In genomic region chr14:74846968-74847549, GRCh38 we compare ENCODE assay signal across 20 cellular contexts. TPM values are rescaled to one million over a fixed set of nuclear protein-coding genes. Genes with fewer than 3 reads are reported as not detected.
A peak's percentile ranks its signal among the peaks of the same experiment; 100 is the strongest.
DNase-seq lines count a peak whose midpoint lies in the region; ATAC-seq and TF ChIP-seq lines count a peak whose summit lies in the region.
"Had no signal": no experiment of that assay in that cellular context is flagged by ENCODE, and none has a peak within 500 bp of the region (broad histone marks: within the 10 kb centered on the region; RNA-seq: fewer than 3 reads in every experiment).

No MANE protein-coding gene starts in this region.

- H3K27ac ChIP-seq in left lung (no peak overlapping the region), testis (no peak overlapping the region), heart left ventricle (no peak overlapping the region)
- H3K27ac ChIP-seq: ovary, suprapubic skin had no signal

- intact Hi-C loops in left lung (cut with DNase I) = no loop called here
- intact Hi-C loops in testis (cut with DNase I; ENCODE audit: low total_unique reads) = no loop called here
- intact Hi-C loops in heart left ventricle (cut with DNase I) = no loop called here

- H3K27me3 ChIP-seq in left lung (no peaks in the 10 kb centered on the region), testis (no peaks in the 10 kb centered on the region), heart left ventricle (no peaks in the 10 kb centered on the region)
- H3K27me3 ChIP-seq: ovary, suprapubic skin had no signal

- ATAC-seq in left lung = peak; percentile 18
- no peak for ATAC-seq in GM21825 (IDR thresholded peaks at IDR 0.05; ENCODE audit: unreplicated experiment)
- ATAC-seq in heart left ventricle = no peak
- ATAC-seq: effector memory CD8-positive, alpha-beta T cell had no signal

- H3K4me1 ChIP-seq in left lung (peaks cover 1 to 3% of the 10 kb centered on the region in 2 donors), testis (no peaks in the 10 kb centered on the region), heart left ventricle (peaks cover 0 to 23% (median 0%) of the 10 kb centered on the region in 12 donors)

- TF ChIP-seq CTCF in choroid plexus epithelial cell (conservative IDR thresholded peaks at IDR 0.05; ENCODE audit: low read depth, low read length) (no peak), left lung (IDR thresholded peaks at IDR 0.05) (no peak), testis (IDR thresholded peaks at IDR 0.05) (no peak), heart left ventricle (IDR thresholded peaks at IDR 0.05) (no peak)

- DNase-seq in EL (peak; percentile 65), NCI-H226 (peak; percentile 27), choroid plexus epithelial cell (ENCODE audit: low read depth) (peak; percentile 39), left lung (no peak), testis (no peak), CD1c-positive myeloid dendritic cell (ENCODE audit: extremely low spot score) (no peak), heart left ventricle (no peak)
- DNase-seq: activated naive CD8-positive, alpha-beta T cell treated with anti-CD3 and anti-CD28 coated beads for 36 hours; activated T-cell treated with anti-CD3 and anti-CD28 coated beads, Interleukin-2, amount 50 U/mL, for 1 hour; central memory CD4-positive, alpha-beta T cell; effector memory CD8-positive, alpha-beta T cell; NCI-H2029 treated with DMSO at 0.1 percent for 48 hours; NCI-H524; ovary; stimulated activated CD4-positive, alpha-beta T cell treated with anti-CD3 and anti-CD28 coated beads, Interleukin-4, amount 100 ng/mL, for 1 hour had no signal

- H3K9me3 ChIP-seq in left lung (no peaks in the 10 kb centered on the region), testis (no peaks in the 10 kb centered on the region), heart left ventricle (no peaks in the 10 kb centered on the region)
- H3K9me3 ChIP-seq: ovary, suprapubic skin had no signal

- no peak for TF ChIP-seq POLR2A in testis (IDR thresholded peaks at IDR 0.05)
- no peak for TF ChIP-seq POLR2A in heart left ventricle (IDR thresholded peaks at IDR 0.05)

- H3K4me3 ChIP-seq in choroid plexus epithelial cell (ENCODE audit: low read depth, low read length) = no peak overlapping the region
- H3K4me3 ChIP-seq in left lung = no peak overlapping the region
- no peak overlapping the region for H3K4me3 ChIP-seq in testis
- H3K4me3 ChIP-seq in heart left ventricle = no peak overlapping the region
- H3K4me3 ChIP-seq: ovary, suprapubic skin had no signal

- H3K36me3 ChIP-seq in left lung (no peaks in the 10 kb centered on the region), testis (ENCODE audit: low read depth, missing control alignments) (no peaks in the 10 kb centered on the region), heart left ventricle (no peaks in the 10 kb centered on the region)
- H3K36me3 ChIP-seq: ovary, suprapubic skin had no signal

- whole genome bisulfite sequencing in testis, 2 donors = 84 to 93% methylated on average over 1 of the region's 1 CpG
- 88 to 97% (median 91%) methylated on average over 1 of the region's 1 CpG for WGBS in heart left ventricle, 4 donors

RNA-seq across cellular contexts. Expression of gene PROX2, which starts 28.9 kb away (rescaled TPM):
- total RNA-seq in left lung (under 1 TPM in 1 of 2 donors, not detected in 1; 0.08 TPM), testis (under 1 TPM; 0.06 to 0.08 TPM), heart left ventricle (not detected)
- polyA plus RNA-seq in testis (ENCODE audit: insufficient read depth, low read depth, low replicate concordance) (0.08 TPM), heart left ventricle (not detected)
- total RNA-seq: liver, myocyte, ovary, skeletal muscle tissue had no signal
- polyA plus RNA-seq: ovary had no signal

RNA-seq across cellular contexts. Expression of gene DLST, which starts 34.7 kb away (rescaled TPM):
- total RNA-seq in left lung = 10 to 100 TPM; 88.3 to 98.6 TPM
- 10 to 100 TPM; 82.0 to 98.1 TPM for total RNA-seq in testis
- polyA plus RNA-seq in testis (ENCODE audit: insufficient read depth, low read depth, low replicate concordance) = 82.8 TPM
- total RNA-seq in heart left ventricle = 100 to 1,000 TPM; 152 to 251 (median 209) TPM
- polyA plus RNA-seq in heart left ventricle = 100 to 1,000 TPM in 1 of 2 donors, 10 to 100 TPM in 1; 75.7 to 159 TPM

Comparison
In these comparisons a context has a peak if more than half of its experiments do, and no peak if none do; other contexts are left out.
1. DNase-seq: peak in EL (single experiment), NCI-H226 (single experiment) and choroid plexus epithelial cell (single experiment); none in left lung (0 of 2), testis (single experiment), CD1c-positive myeloid dendritic cell (single experiment) and heart left ventricle (0 of 5).